18 cellular contexts compared by ENCODE assay signal in genomic region chr14:48771717-48772116, GRCh38.
DNase-seq lines count a peak whose midpoint lies in the region; ATAC-seq and TF ChIP-seq lines count a peak whose summit lies in the region.
"Had no signal": no experiment of that assay in that cellular context is flagged by ENCODE, and none has a peak within 500 bp of the region (broad histone marks: within the 10 kb centered on the region; RNA-seq: fewer than 3 reads in every experiment).

No MANE protein-coding gene starts in this region.

- peak; percentile 34 for ATAC-seq in lung (ENCODE audit: insufficient read depth, low FRiP score)
- ATAC-seq: Panc1 had no signal

- H3K9me3 ChIP-seq in lung (ENCODE audit: control insufficient read depth in 2 of 2, insufficient read depth in 1 of 2, low read length in 1 of 2): peaks cover 0 to 2% of the 10 kb centered on the region in 2 donors
- H3K9me3 ChIP-seq: HAP-1, SJSA1 had no signal

- H3K36me3 ChIP-seq in lung (ENCODE audit: control insufficient read depth in 2 of 2, insufficient read depth in 2 of 2, low read length in 2 of 2): no peaks in the 10 kb centered on the region
- H3K36me3 ChIP-seq: HAP-1, SJSA1 had no signal

- 31 to 63% methylated on average over 1 of the region's 1 CpG for whole genome bisulfite sequencing in lung, 2 donors

- DNase-seq in COLO829 (ENCODE audit: low spot score) (peak; percentile 48), NCI-H1092 treated with DMSO at 0.1 percent for 48 hours (lab: John Stamatoyannopoulos, UW) (peak; percentile 62), foreskin melanocyte (peak; percentile 5), lung (ENCODE audit: low spot score) (no peak), KBM-7 (no peak), NCI-H146 (lab: John Stamatoyannopoulos, UW) (no peak), SHP77 treated with DMSO at 0.1 percent for 48 hours (lab: John Stamatoyannopoulos, UW) (no peak)
- DNase-seq in effector CD4-positive, alpha-beta T cell: no peak
- DNase-seq: activated CD4-positive, alpha-beta T cell treated with anti-CD3 and anti-CD28 coated beads, Interleukin-2, amount 50 U/mL, for 4 hours; activated naive CD4-positive, alpha-beta T cell treated with Interleukin-2 at 50 U/mL for 16 hours; amniotic stem cell; DND-41; NCI-H1694; NCI-H526 treated with DMSO at 0.1 percent for 48 hours; stimulated activated naive CD4-positive, alpha-beta T cell had no signal

- in situ Hi-C loops in KBM-7 (cut with MboI; ENCODE audit: low pct_unique_long_range_greater_than_20kb, low sequenced_read_pairs): no loop called here

- peaks cover 0 to 2% of the 10 kb centered on the region in 2 donors for H3K4me1 ChIP-seq in lung (ENCODE audit: control insufficient read depth in 2 of 2, insufficient read depth in 2 of 2, low read length in 2 of 2)
- H3K4me1 ChIP-seq: HAP-1, SJSA1 had no signal

- TF ChIP-seq CTCF in lung (IDR thresholded peaks at IDR 0.05; ENCODE audit: control extremely low read depth, extremely low read depth): no peak

- H3K27ac ChIP-seq in lung (ENCODE audit: low read depth in 1 of 2, low read length in 1 of 2): peak overlapping the region in 1 of 2 donors; percentile 45
- H3K27ac ChIP-seq: SJSA1 had no signal

- no peak overlapping the region for H3K4me3 ChIP-seq in lung
- H3K4me3 ChIP-seq: HAP-1, SJSA1 had no signal

- H3K27me3 ChIP-seq in lung (ENCODE audit: control insufficient read depth, insufficient read depth): no peaks in the 10 kb centered on the region
- H3K27me3 ChIP-seq: SJSA1 had no signal

Comparison
In these comparisons a context has a peak if more than half of its experiments do, and no peak if none do; other contexts are left out.
1. DNase-seq: peak in COLO829 (single experiment), NCI-H1092 treated with DMSO at 0.1 percent for 48 hours (single experiment) and foreskin melanocyte (single experiment); none in lung (single experiment), KBM-7 (single experiment), NCI-H146 (single experiment), effector CD4-positive, alpha-beta T cell (single experiment) and SHP77 treated with DMSO at 0.1 percent for 48 hours (single experiment).